Comparison of ENCODE assay signal across 39 cellular contexts in the genomic region with DNA sequence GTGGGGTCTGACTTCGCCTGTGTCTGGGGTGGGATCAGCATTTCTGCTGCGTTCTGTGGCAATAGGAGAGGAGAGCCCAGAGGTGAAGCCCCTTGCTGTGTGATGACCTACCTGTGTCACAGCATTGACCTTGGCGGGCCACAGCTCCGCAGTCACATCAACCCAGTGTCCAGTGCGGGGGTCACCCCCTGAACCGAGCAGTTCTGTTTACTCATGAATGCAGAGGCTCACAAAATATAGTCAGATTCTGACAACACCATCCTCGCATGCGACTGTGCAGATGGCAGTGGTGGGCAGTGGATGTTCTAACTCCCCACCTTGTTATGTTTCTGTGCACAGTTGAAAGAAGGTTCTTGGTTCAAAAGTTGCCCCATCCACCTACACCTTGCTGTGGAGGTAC.
"Had no signal": no experiment of that assay in that cellular context is flagged by ENCODE, and none has a peak within 500 bp of the region (broad histone marks: within the 10 kb centered on the region; RNA-seq: fewer than 3 reads in every experiment).

No MANE protein-coding gene starts in this region.

- H3K36me3 Mint-ChIP-seq: activated naive CD4-positive, alpha-beta T cell treated with anti-CD3 and anti-CD28 coated beads, Interleukin-2, amount 10 ng/mL, durations not matched to agents 7 days and 5 days; activated naive CD4-positive, alpha-beta T cell treated with anti-CD3 and anti-CD28 coated beads, Interleukin-2, amount 50 U/mL, for 24 hours; activated naive CD8-positive, alpha-beta T cell; activated naive CD8-positive, alpha-beta T cell treated with anti-CD3 and anti-CD28 coated beads for 36 hours; activated naive CD8-positive, alpha-beta T cell treated with anti-CD3 and anti-CD28 coated beads, Interleukin-2, amount 10 ng/mL, durations not matched to agents 7 days and 5 days; brain had no signal

- H3K4me3 ChIP-seq: adrenal gland, ascending aorta, body of pancreas, breast epithelium, cardiac muscle cell had no signal

- DNase-seq: activated effector memory CD4-positive, alpha-beta T cell treated with anti-CD3 and anti-CD28 coated beads, Interleukin-2, amount 50 U/mL, for 16 hours; activated effector memory CD4-positive, alpha-beta T cell treated with Interleukin-2 at 50 U/mL for 16 hours; activated gamma-delta T cell; activated gamma-delta T cell treated with Interleukin-2 at 50 U/mL for 16 hours; activated naive CD4-positive, alpha-beta T cell; activated naive CD4-positive, alpha-beta T cell treated with anti-CD3 and anti-CD28 coated beads for 36 hours; activated naive CD4-positive, alpha-beta T cell treated with anti-CD3 and anti-CD28 coated beads, Interleukin-2, amount 10 ng/mL, durations not matched to agents 7 days and 5 days; activated naive CD4-positive, alpha-beta T cell treated with anti-CD3 and anti-CD28 coated beads, Interleukin-2, amount 50 U/mL, for 16 hours; activated naive CD4-positive, alpha-beta T cell treated with Interleukin-2 at 50 U/mL for 16 hours; activated naive CD8-positive, alpha-beta T cell treated with anti-CD3 and anti-CD28 coated beads for 36 hours; activated naive CD8-positive, alpha-beta T cell treated with anti-CD3 and anti-CD28 coated beads, Interleukin-2, amount 10 ng/mL, durations not matched to agents 7 days and 5 days; activated naive CD8-positive, alpha-beta T cell treated with anti-CD3 and anti-CD28 coated beads, Interleukin-2, amount 50 U/mL, for 24 hours; activated T-cell treated with anti-CD3 and anti-CD28 coated beads, Interleukin-2, amount 50 U/mL, for 1 hour; activated T-cell treated with anti-CD3 and anti-CD28 coated beads, Interleukin-2, amount 50 U/mL, for 24 hours; activated T-cell treated with anti-CD3 and anti-CD28 coated beads, Interleukin-2, amount 50 U/mL, for 4 hours; activated T-cell treated with anti-CD3 and anti-CD28 coated beads, Interleukin-2, amount 50 U/mL, for 48 hours; activated T-cell treated with anti-CD3 and anti-CD28 coated beads, Interleukin-2, amount 50 U/mL, for 72 hours; adrenal gland; amniotic stem cell; amygdala; anterior cingulate cortex; aorta; body of pancreas; brain microvascular endothelial cell; caudate nucleus; cerebellar nuclear complex had no signal

- H3K9me3 Mint-ChIP-seq: activated naive CD4-positive, alpha-beta T cell treated with anti-CD3 and anti-CD28 coated beads for 36 hours; activated naive CD4-positive, alpha-beta T cell treated with anti-CD3 and anti-CD28 coated beads, Interleukin-2, amount 10 ng/mL, durations not matched to agents 7 days and 5 days; activated naive CD4-positive, alpha-beta T cell treated with anti-CD3 and anti-CD28 coated beads, Interleukin-2, amount 50 U/mL, for 24 hours; activated naive CD4-positive, alpha-beta T cell treated with anti-CD3 and anti-CD28 coated beads, Interleukin-2, amount 50 U/mL, for 72 hours; activated naive CD8-positive, alpha-beta T cell treated with anti-CD3 and anti-CD28 coated beads for 36 hours; activated naive CD8-positive, alpha-beta T cell treated with anti-CD3 and anti-CD28 coated beads, Interleukin-2, amount 10 ng/mL, durations not matched to agents 7 days and 5 days; activated naive CD8-positive, alpha-beta T cell treated with anti-CD3 and anti-CD28 coated beads, Interleukin-2, amount 50 U/mL, for 24 hours; activated T-cell treated with anti-CD3 and anti-CD28 coated beads, Interleukin-2, amount 50 U/mL, for 24 hours; activated T-cell treated with anti-CD3 and anti-CD28 coated beads, Interleukin-2, amount 50 U/mL, for 4 hours; activated T-cell treated with anti-CD3 and anti-CD28 coated beads, Interleukin-2, amount 50 U/mL, for 72 hours; activated T-helper 1 cell treated with anti-CD3 and anti-CD28 coated beads, Interleukin-12 subunit alpha, Interleukin-12 subunit beta, Interleukin-2, Interleukin-4 antibody, amounts not matched to agents 30 ng/mL and 10 ng/mL and 1 ng/mL, durations not matched to agents 14 hours and 24 hours and 36 hours; activated T-helper 17 cell treated with anti-CD3 and anti-CD28 coated beads, Interleukin-2, amount 50 U/mL, for 72 hours; activated T-helper 2 cell treated with anti-CD3 and anti-CD28 coated beads, Interferon-gamma antibody, Interleukin-2, Interleukin-4, amounts not matched to agents 10 μg/mL and 5 μg/mL and 100 μg/mL, durations not matched to agents 14 hours and 24 hours and 36 hours; central memory CD8-positive, alpha-beta T cell had no signal

- H3K9me3 ChIP-seq: adrenal gland, ascending aorta, body of pancreas, breast epithelium had no signal

- H3K27me3 Mint-ChIP-seq: activated naive CD4-positive, alpha-beta T cell treated with anti-CD3 and anti-CD28 coated beads, Interleukin-2, amount 10 ng/mL, durations not matched to agents 7 days and 5 days; activated naive CD8-positive, alpha-beta T cell; activated naive CD8-positive, alpha-beta T cell treated with anti-CD3 and anti-CD28 coated beads for 36 hours; activated T-helper 17 cell treated with anti-CD3 and anti-CD28 coated beads, Interleukin-2, amount 50 U/mL, for 72 hours; brain; central memory CD8-positive, alpha-beta T cell had no signal

- FAIRE-seq: astrocyte, bronchial epithelial cell had no signal

- ATAC-seq: activated naive CD4-positive, alpha-beta T cell treated with anti-CD3 and anti-CD28 coated beads, Interleukin-2, amount 50 U/mL, for 72 hours; activated naive CD8-positive, alpha-beta T cell treated with anti-CD3 and anti-CD28 coated beads, Interleukin-2, amount 50 U/mL, for 24 hours; activated T-cell treated with anti-CD3 and anti-CD28 coated beads, Interleukin-2, amount 50 U/mL, for 4 hours; activated T-cell treated with anti-CD3 and anti-CD28 coated beads, Interleukin-2, amount 50 U/mL, for 72 hours; activated T-helper 17 cell treated with anti-CD3 and anti-CD28 coated beads, Interleukin-2, amount 50 U/mL, for 72 hours; body of pancreas had no signal

- H3K27ac ChIP-seq: adrenal gland, ascending aorta, body of pancreas, brain microvascular endothelial cell, breast epithelium, cardiac muscle cell had no signal

- H3K36me3 ChIP-seq: adrenal gland, ascending aorta, brain microvascular endothelial cell, breast epithelium, cardiac muscle cell had no signal

- H3K4me1 Mint-ChIP-seq: activated naive CD4-positive, alpha-beta T cell treated with anti-CD3 and anti-CD28 coated beads, Interleukin-2, amount 10 ng/mL, durations not matched to agents 7 days and 5 days; activated naive CD4-positive, alpha-beta T cell treated with anti-CD3 and anti-CD28 coated beads, Interleukin-2, amount 50 U/mL, for 24 hours; activated naive CD8-positive, alpha-beta T cell treated with anti-CD3 and anti-CD28 coated beads for 36 hours; activated naive CD8-positive, alpha-beta T cell treated with anti-CD3 and anti-CD28 coated beads, Interleukin-2, amount 10 ng/mL, durations not matched to agents 7 days and 5 days; activated naive CD8-positive, alpha-beta T cell treated with anti-CD3 and anti-CD28 coated beads, Interleukin-2, amount 50 U/mL, for 24 hours; activated T-helper 17 cell treated with anti-CD3 and anti-CD28 coated beads, Interleukin-2, amount 50 U/mL, for 72 hours; brain; central memory CD8-positive, alpha-beta T cell had no signal

- H3K4me3 Mint-ChIP-seq: activated naive CD4-positive, alpha-beta T cell treated with anti-CD3 and anti-CD28 coated beads for 36 hours; activated naive CD4-positive, alpha-beta T cell treated with anti-CD3 and anti-CD28 coated beads, Interleukin-2, amount 10 ng/mL, durations not matched to agents 7 days and 5 days; activated naive CD4-positive, alpha-beta T cell treated with anti-CD3 and anti-CD28 coated beads, Interleukin-2, amount 50 U/mL, for 24 hours; activated naive CD8-positive, alpha-beta T cell; activated naive CD8-positive, alpha-beta T cell treated with anti-CD3 and anti-CD28 coated beads for 36 hours; activated naive CD8-positive, alpha-beta T cell treated with anti-CD3 and anti-CD28 coated beads, Interleukin-2, amount 10 ng/mL, durations not matched to agents 7 days and 5 days; activated naive CD8-positive, alpha-beta T cell treated with anti-CD3 and anti-CD28 coated beads, Interleukin-2, amount 50 U/mL, for 24 hours; activated T-cell treated with anti-CD3 and anti-CD28 coated beads, Interleukin-2, amount 50 U/mL, for 24 hours; activated T-cell treated with anti-CD3 and anti-CD28 coated beads, Interleukin-2, amount 50 U/mL, for 4 hours; activated T-cell treated with anti-CD3 and anti-CD28 coated beads, Interleukin-2, amount 50 U/mL, for 72 hours; activated T-helper 1 cell treated with anti-CD3 and anti-CD28 coated beads, Interleukin-12 subunit alpha, Interleukin-12 subunit beta, Interleukin-2, Interleukin-4 antibody, amounts not matched to agents 30 ng/mL and 10 ng/mL and 1 ng/mL, durations not matched to agents 14 hours and 24 hours and 36 hours; activated T-helper 17 cell treated with anti-CD3 and anti-CD28 coated beads, Interleukin-2, amount 50 U/mL, for 72 hours; brain; central memory CD8-positive, alpha-beta T cell had no signal

- H3K4me1 ChIP-seq: adrenal gland, ascending aorta, body of pancreas, breast epithelium had no signal

- H3K27ac Mint-ChIP-seq: activated naive CD4-positive, alpha-beta T cell treated with anti-CD3 and anti-CD28 coated beads for 36 hours; activated naive CD4-positive, alpha-beta T cell treated with anti-CD3 and anti-CD28 coated beads, Interleukin-2, amount 10 ng/mL, durations not matched to agents 7 days and 5 days; activated naive CD4-positive, alpha-beta T cell treated with anti-CD3 and anti-CD28 coated beads, Interleukin-2, amount 50 U/mL, for 24 hours; activated naive CD4-positive, alpha-beta T cell treated with anti-CD3 and anti-CD28 coated beads, Interleukin-2, amount 50 U/mL, for 72 hours; activated naive CD8-positive, alpha-beta T cell; activated naive CD8-positive, alpha-beta T cell treated with anti-CD3 and anti-CD28 coated beads for 36 hours; activated naive CD8-positive, alpha-beta T cell treated with anti-CD3 and anti-CD28 coated beads, Interleukin-2, amount 10 ng/mL, durations not matched to agents 7 days and 5 days; activated naive CD8-positive, alpha-beta T cell treated with anti-CD3 and anti-CD28 coated beads, Interleukin-2, amount 50 U/mL, for 24 hours; activated T-cell treated with anti-CD3 and anti-CD28 coated beads, Interleukin-2, amount 50 U/mL, for 24 hours; activated T-cell treated with anti-CD3 and anti-CD28 coated beads, Interleukin-2, amount 50 U/mL, for 72 hours; activated T-helper 1 cell treated with anti-CD3 and anti-CD28 coated beads, Interleukin-12 subunit alpha, Interleukin-12 subunit beta, Interleukin-2, Interleukin-4 antibody, amounts not matched to agents 30 ng/mL and 10 ng/mL and 1 ng/mL, durations not matched to agents 14 hours and 24 hours and 36 hours; activated T-helper 17 cell treated with anti-CD3 and anti-CD28 coated beads, Interleukin-2, amount 50 U/mL, for 72 hours; activated T-helper 2 cell treated with anti-CD3 and anti-CD28 coated beads, Interferon-gamma antibody, Interleukin-2, Interleukin-4, amounts not matched to agents 10 μg/mL and 5 μg/mL and 100 μg/mL, durations not matched to agents 14 hours and 24 hours and 36 hours; brain had no signal
